ENCODE assay signal across 10 cellular contexts in genomic region chr9:86405926-86406325, GRCh38. TPM values are rescaled to one million over a fixed set of nuclear protein-coding genes. Genes with fewer than 3 reads are reported as not detected.
DNase-seq lines count a peak whose midpoint lies in the region; ATAC-seq and TF ChIP-seq lines count a peak whose summit lies in the region.
"Had no signal": no experiment of that assay in that cellular context is flagged by ENCODE, and none has a peak within 500 bp of the region (broad histone marks: within the 10 kb centered on the region; RNA-seq: fewer than 3 reads in every experiment).

No MANE protein-coding gene starts in this region.

- ATAC-seq in stimulated activated naive CD8-positive, alpha-beta T cell treated with anti-CD3 and anti-CD28 coated beads, Interleukin-15, amount 100 ng/mL, for 72 hours: peak; percentile 45
- no peak for ATAC-seq in HG03469 (IDR thresholded peaks at IDR 0.05; ENCODE audit: unreplicated experiment)

- H3K27ac Mint-ChIP-seq in stimulated activated naive CD8-positive, alpha-beta T cell treated with anti-CD3 and anti-CD28 coated beads, Interleukin-15, amount 100 ng/mL, for 72 hours: no peak overlapping the region
- H3K27ac Mint-ChIP-seq: memory B cell had no signal

- peaks cover 9% of the 10 kb centered on the region; the same call in 1 of the 2 replicates for H3K27me3 ChIP-seq in BE2C
- H3K27me3 ChIP-seq: BLaER1 treated with 17β-estradiol and CSF1 and Interleukin-3, amounts not matched to agents 10 nM and 100 nM had no signal

- peak; percentile 18 for DNase-seq in SIG-M5 treated with dmso at 0.1 percent for 504 hours (lab: John Stamatoyannopoulos, UW; ENCODE audit: unreplicated experiment)
- DNase-seq in SIG-M5 (lab: John Stamatoyannopoulos, UW): no peak
- peak; percentile 28 to 35 for DNase-seq in activated T-cell treated with anti-CD3 and anti-CD28 coated beads, Interleukin-2, amount 50 U/mL, for 48 hours
- DNase-seq in inferior parietal cortex (ENCODE audit: extremely low spot score): peak; percentile 67
- DNase-seq in stimulated activated naive CD8-positive, alpha-beta T cell treated with anti-CD3 and anti-CD28 coated beads, Interleukin-15, amount 100 ng/mL, for 72 hours: no peak
- DNase-seq in NCI-H345 (lab: John Stamatoyannopoulos, UW): no peak
- DNase-seq in BE2C: no peak

- no peaks in the 10 kb centered on the region for H3K36me3 ChIP-seq in BE2C
- H3K36me3 ChIP-seq: BLaER1 treated with 17β-estradiol and CSF1 and Interleukin-3, amounts not matched to agents 10 nM and 100 nM had no signal

- H3K27me3 Mint-ChIP-seq in stimulated activated naive CD8-positive, alpha-beta T cell treated with anti-CD3 and anti-CD28 coated beads, Interleukin-15, amount 100 ng/mL, for 72 hours: peaks cover 14% of the 10 kb centered on the region

- no peak overlapping the region for H3K4me3 Mint-ChIP-seq in stimulated activated naive CD8-positive, alpha-beta T cell treated with anti-CD3 and anti-CD28 coated beads, Interleukin-15, amount 100 ng/mL, for 72 hours
- H3K4me3 Mint-ChIP-seq: memory B cell had no signal

- no peaks in the 10 kb centered on the region for H3K9me3 ChIP-seq in BE2C
- H3K9me3 ChIP-seq: BLaER1 treated with 17β-estradiol and CSF1 and Interleukin-3, amounts not matched to agents 10 nM and 100 nM had no signal

- no peak for TF ChIP-seq CTCF in BE2C (IDR thresholded peaks at IDR 0.05; ENCODE audit: low read depth, low read length)

- no peaks in the 10 kb centered on the region for H3K4me1 ChIP-seq in BE2C

- H3K4me1 Mint-ChIP-seq in stimulated activated naive CD8-positive, alpha-beta T cell treated with anti-CD3 and anti-CD28 coated beads, Interleukin-15, amount 100 ng/mL, for 72 hours: peaks cover 8% of the 10 kb centered on the region

- no peaks in the 10 kb centered on the region for H3K9me3 Mint-ChIP-seq in stimulated activated naive CD8-positive, alpha-beta T cell treated with anti-CD3 and anti-CD28 coated beads, Interleukin-15, amount 100 ng/mL, for 72 hours
- H3K9me3 Mint-ChIP-seq: memory B cell had no signal

- no peak overlapping the region for H3K4me3 ChIP-seq in BE2C (ENCODE audit: low read depth, low read length)
- H3K4me3 ChIP-seq: BLaER1 treated with 17β-estradiol and CSF1 and Interleukin-3, amounts not matched to agents 10 nM and 100 nM had no signal

RNA-seq across cellular contexts. Expression of gene TUT7, which starts 51.7 kb away (rescaled TPM):
- 10.3 TPM for polyA plus RNA-seq in BE2C (2012; ENCODE audit: insufficient read depth, insufficient read length, low read depth)

Comparison
In these comparisons a context has a peak if more than half of its experiments do, and no peak if none do; other contexts are left out.
1. DNase-seq: peak in SIG-M5 treated with dmso at 0.1 percent for 504 hours (single experiment), activated T-cell treated with anti-CD3 and anti-CD28 coated beads, Interleukin-2, amount 50 U/mL, for 48 hours (2 of 2) and inferior parietal cortex (single experiment); none in SIG-M5 (single experiment), stimulated activated naive CD8-positive, alpha-beta T cell treated with anti-CD3 and anti-CD28 coated beads, Interleukin-15, amount 100 ng/mL, for 72 hours (0 of 2), NCI-H345 (single experiment) and BE2C (single experiment).